10 cellular contexts compared by ENCODE assay signal in the genomic region with DNA sequence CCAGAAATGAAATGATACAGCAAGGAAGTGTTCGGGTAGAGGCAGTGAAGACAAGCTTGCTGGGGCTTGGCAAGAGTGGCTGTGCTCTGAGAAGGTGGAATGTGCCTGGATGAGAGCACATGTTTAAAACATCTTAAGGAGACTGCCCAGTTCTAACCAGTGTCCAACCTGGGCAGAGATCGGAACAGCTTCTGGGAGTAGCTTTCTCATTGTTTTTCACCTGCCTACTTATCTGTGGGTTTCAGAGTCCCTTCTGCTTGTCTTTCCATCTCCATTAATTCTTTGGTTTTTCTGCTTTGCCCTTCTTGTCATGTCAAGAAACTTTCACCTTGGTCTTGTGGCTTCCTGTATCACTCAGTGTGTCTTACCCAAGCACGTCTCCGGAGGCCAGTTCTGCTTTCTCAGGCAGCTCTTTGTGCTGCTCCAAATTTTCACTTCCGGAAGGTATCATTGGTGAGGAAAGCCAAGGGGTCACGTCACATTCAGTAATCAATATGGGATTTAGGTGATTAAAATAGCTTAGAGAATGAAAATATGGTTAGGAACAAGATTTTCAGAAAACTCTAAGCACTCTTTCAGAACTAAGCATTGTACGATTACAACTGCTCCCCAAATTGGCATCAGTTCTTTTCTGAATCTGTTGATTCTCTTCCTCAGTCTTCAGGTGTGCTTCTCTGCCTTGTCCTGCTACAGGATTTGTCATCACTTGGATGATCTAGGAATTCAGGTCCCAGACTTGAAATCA. TPM values are rescaled to one million over a fixed set of nuclear protein-coding genes. Genes with fewer than 3 reads are reported as not detected.
DNase-seq lines count a peak whose midpoint lies in the region; ATAC-seq and TF ChIP-seq lines count a peak whose summit lies in the region.
"Had no signal": no experiment of that assay in that cellular context is flagged by ENCODE, and none has a peak within 500 bp of the region (broad histone marks: within the 10 kb centered on the region; RNA-seq: fewer than 3 reads in every experiment).

No MANE protein-coding gene starts in this region.

- peak overlapping the region in 1 of 2 donors; percentile 26 for H3K27ac Mint-ChIP-seq in effector memory CD8-positive, alpha-beta T cell

- H3K4me1 ChIP-seq in GM23248 (ENCODE audit: insufficient read depth) = no peaks in the 10 kb centered on the region

- TF ChIP-seq CTCF in HL-60 (IDR thresholded peaks at IDR 0.05; ENCODE audit: insufficient read depth, low read length) = no peak

- DNase-seq in HL-60 (ENCODE audit: low read depth in 1 of 2, low spot score in 1 of 2) (peak; percentile 84 to 92), dermis blood vessel endothelial cell (no peak), GM23248 (no peak), SHP77 (lab: John Stamatoyannopoulos, UW) (no peak)
- DNase-seq in effector memory CD8-positive, alpha-beta T cell = peak in 1 of 3 experiments; percentile 5
- DNase-seq in effector CD8-positive, alpha-beta T cell (lab: John Stamatoyannopoulos, UW) = no peak

- H3K9me2 ChIP-seq in GM23248 (ENCODE audit: insufficient read depth) = no peaks in the 10 kb centered on the region

- no peak overlapping the region for H3K9ac ChIP-seq in GM23248

- WGBS in GM23248 (ENCODE audit: low coverage in 1 of 2, low lambda C conversion rate in 2 of 2, missing lambda C conversion rate in 2 of 2), 2 experiments = 89 to 94% methylated on average over 7 of the region's 7 CpGs

- TF ChIP-seq POLR2A in GM18505 (IDR thresholded peaks at IDR 0.05; ENCODE audit: borderline replicate concordance, extremely low read depth, insufficient read depth, insufficient read length) = no peak

- H3K4me2 ChIP-seq in GM23248 (ENCODE audit: unreplicated experiment) = no peak overlapping the region

- H3K4me1 Mint-ChIP-seq in effector memory CD8-positive, alpha-beta T cell (ENCODE audit: low read depth in 2 of 2) = peaks cover 14% of the 10 kb centered on the region in 2 donors

- H2AFZ ChIP-seq in GM23248 = no peak overlapping the region

- H3K9me3 ChIP-seq in GM23248 (ENCODE audit: low read depth) = no peaks in the 10 kb centered on the region

- H3K79me2 ChIP-seq in GM23248 (ENCODE audit: insufficient read depth) = no peaks in the 10 kb centered on the region

- no peaks in the 10 kb centered on the region for H3K36me3 Mint-ChIP-seq in effector memory CD8-positive, alpha-beta T cell (ENCODE audit: insufficient read depth)

- no peaks in the 10 kb centered on the region for H3K9me3 Mint-ChIP-seq in effector memory CD8-positive, alpha-beta T cell

- H3K27ac ChIP-seq in HL-60 (replicated peaks) = peak overlapping the region; percentile 90
- no peak overlapping the region for H3K27ac ChIP-seq in GM23248

- no peaks in the 10 kb centered on the region for H3K36me3 ChIP-seq in GM23248 (ENCODE audit: low read depth)

- no peaks in the 10 kb centered on the region for H4K20me1 ChIP-seq in GM23248 (ENCODE audit: insufficient read depth)

- H3F3A ChIP-seq in GM23248 (ENCODE audit: insufficient read depth) = no peaks in the 10 kb centered on the region

- H3K4me3 Mint-ChIP-seq in effector memory CD8-positive, alpha-beta T cell = peak overlapping the region in 1 of 2 donors; percentile 3

- H3K4me3 ChIP-seq in HL-60 (replicated peaks; ENCODE audit: insufficient read depth, low read length) = no peak overlapping the region
- H3K4me3 ChIP-seq in GM23248 = no peak overlapping the region
- H3K4me3 ChIP-seq: lung had no signal

- H3K27me3 ChIP-seq in HL-60 (ENCODE audit: insufficient read depth, poor library complexity, severe bottlenecking) (no peaks in the 10 kb centered on the region), GM23248 (replicated peaks; ENCODE audit: insufficient read depth) (no peaks in the 10 kb centered on the region)

- H3K27me3 Mint-ChIP-seq in effector memory CD8-positive, alpha-beta T cell = peaks cover 9 to 12% of the 10 kb centered on the region in 2 donors

- in situ Hi-C loops in GM23248 (cut with MboI) = loop anchor here (25.0 kb wide), 1 partner anchor 398 kb away; the partner anchor contains the start of gene CBLL1

- ATAC-seq in GM18505 (IDR thresholded peaks at IDR 0.05; ENCODE audit: unreplicated experiment) (peak; percentile 98), GM21526 (IDR thresholded peaks at IDR 0.05; ENCODE audit: low FRiP score, unreplicated experiment) (peak; percentile 99)
- peak; percentile 72 for ATAC-seq in effector memory CD8-positive, alpha-beta T cell (replicated peaks)

RNA-seq across cellular contexts. Expression of gene LAMB4, which starts 5.5 kb away (rescaled TPM):
- total RNA-seq in dermis blood vessel endothelial cell = 0.17 and 0.23 TPM in 2 replicates
- not detected in 2 replicates for total RNA-seq in GM23248 (2014; rRNA removed; shearing (Covaris generic))
- 0.08 and 0.16 TPM in 2 replicates for polyA plus RNA-seq in GM23248 (2016; fragmentation: Nextera tagmentation; extraction: Ambion mirVana)
- total RNA-seq: subcutaneous adipose tissue had no signal

Comparison
In these comparisons a context has a peak if more than half of its experiments do, and no peak if none do; other contexts are left out.
1. DNase-seq: peak in HL-60 (2 of 2); none in effector CD8-positive, alpha-beta T cell (single experiment), dermis blood vessel endothelial cell (single experiment), GM23248 (single experiment) and SHP77 (0 of 2).
2. Peak in every context shown above with its lines, with median percentiles within 50 percentile points of each other: ATAC-seq.